In genomic region chr5:53871772-53872171, GRCh38 we compare ENCODE assay signal across 17 cellular contexts.
"Had no signal": no experiment of that assay in that cellular context is flagged by ENCODE, and none has a peak within 500 bp of the region (broad histone marks: within the 10 kb centered on the region; RNA-seq: fewer than 3 reads in every experiment).

No MANE protein-coding gene starts in this region.

- H3K4me3 Mint-ChIP-seq: activated naive CD4-positive, alpha-beta T cell treated with anti-CD3 and anti-CD28 coated beads, Interleukin-2, amount 50 U/mL, for 24 hours; endodermal cell; natural killer cell had no signal

- H3K4me1 ChIP-seq: body of pancreas, gastroesophageal sphincter, left ventricle myocardium inferior had no signal

- H3K27me3 ChIP-seq: body of pancreas, cardiac muscle cell, gastroesophageal sphincter had no signal

- H3K4me1 Mint-ChIP-seq: activated naive CD4-positive, alpha-beta T cell treated with anti-CD3 and anti-CD28 coated beads, Interleukin-2, amount 50 U/mL, for 24 hours; natural killer cell had no signal

- DNase-seq: activated gamma-delta T cell treated with Interleukin-2 at 50 U/mL for 16 hours; activated T-cell treated with anti-CD3 and anti-CD28 coated beads, Interleukin-2, amount 50 U/mL, for 1 hour; anterior cingulate cortex; body of pancreas; cortex of kidney; endodermal cell; head of caudate nucleus; hypothalamus; left ventricle myocardium inferior; natural killer cell; small intestine; stimulated activated CD4-positive, alpha-beta T cell treated with anti-CD3 and anti-CD28 coated beads, Interleukin-15, amount 100 ng/mL, for 24 hours; stimulated activated naive CD4-positive, alpha-beta T cell had no signal

- H3K27ac Mint-ChIP-seq: activated naive CD4-positive, alpha-beta T cell treated with anti-CD3 and anti-CD28 coated beads, Interleukin-2, amount 50 U/mL, for 24 hours; endodermal cell; natural killer cell had no signal

- H3K9me3 ChIP-seq: body of pancreas, gastroesophageal sphincter, left ventricle myocardium inferior had no signal

- H3K36me3 ChIP-seq: cardiac muscle cell, gastroesophageal sphincter, left ventricle myocardium inferior had no signal

- H3K36me3 Mint-ChIP-seq: activated naive CD4-positive, alpha-beta T cell treated with anti-CD3 and anti-CD28 coated beads, Interleukin-2, amount 50 U/mL, for 24 hours; natural killer cell had no signal

- H3K4me3 ChIP-seq: body of pancreas, cardiac muscle cell, gastroesophageal sphincter, left ventricle myocardium inferior had no signal

- ATAC-seq: body of pancreas, gastroesophageal sphincter, natural killer cell, sciatic nerve had no signal

- H3K27ac ChIP-seq: body of pancreas, cardiac muscle cell, gastroesophageal sphincter, left ventricle myocardium inferior had no signal

- H3K9me3 Mint-ChIP-seq: natural killer cell had no signal
